ENCODE assay signal across 21 cellular contexts in genomic region chr5:151897896-151898295, GRCh38. TPM values are rescaled to one million over a fixed set of nuclear protein-coding genes. Genes with fewer than 3 reads are reported as not detected.
"Had no signal": no experiment of that assay in that cellular context is flagged by ENCODE, and none has a peak within 500 bp of the region (broad histone marks: within the 10 kb centered on the region; RNA-seq: fewer than 3 reads in every experiment).

No MANE protein-coding gene starts in this region.

- H3K9me3 Mint-ChIP-seq: activated T-helper 1 cell treated with anti-CD3 and anti-CD28 coated beads, Interleukin-12 subunit alpha, Interleukin-12 subunit beta, Interleukin-2, Interleukin-4 antibody, amounts not matched to agents 30 ng/mL and 10 ng/mL and 1 ng/mL, durations not matched to agents 14 hours and 24 hours and 36 hours; mesothelial cell of epicardium; type B pancreatic cell; WTC11 had no signal

- H3K27ac Mint-ChIP-seq: activated T-helper 1 cell treated with anti-CD3 and anti-CD28 coated beads, Interleukin-12 subunit alpha, Interleukin-12 subunit beta, Interleukin-2, Interleukin-4 antibody, amounts not matched to agents 30 ng/mL and 10 ng/mL and 1 ng/mL, durations not matched to agents 14 hours and 24 hours and 36 hours; type B pancreatic cell; WTC11 had no signal

- H3K36me3 ChIP-seq: breast epithelium, prostate gland, suprapubic skin had no signal

- H3K4me1 ChIP-seq: breast epithelium, prostate gland, suprapubic skin had no signal

- DNase-seq: activated CD4-positive, alpha-beta T cell treated with anti-CD3 and anti-CD28 coated beads for 4 hours; activated CD8-positive, alpha-beta memory T cell treated with anti-CD3 and anti-CD28 coated beads, Interleukin-2, amount 50 U/mL, for 48 hours; anterior cingulate cortex; head of caudate nucleus; left cardiac atrium; right cardiac atrium; small intestine; stimulated activated CD4-positive, alpha-beta T cell treated with anti-CD3 and anti-CD28 coated beads, Interleukin-4, amount 100 ng/mL, for 24 hours; stimulated activated naive CD4-positive, alpha-beta T cell treated with Interleukin-2 at 50 U/mL for 16 hours had no signal

- H3K27me3 ChIP-seq: breast epithelium, suprapubic skin had no signal

- ATAC-seq: left cardiac atrium, right cardiac atrium, WTC11 had no signal

- H3K9me3 ChIP-seq: breast epithelium, prostate gland, suprapubic skin had no signal

- H3K4me3 Mint-ChIP-seq: activated T-helper 1 cell treated with anti-CD3 and anti-CD28 coated beads, Interleukin-12 subunit alpha, Interleukin-12 subunit beta, Interleukin-2, Interleukin-4 antibody, amounts not matched to agents 30 ng/mL and 10 ng/mL and 1 ng/mL, durations not matched to agents 14 hours and 24 hours and 36 hours; mesothelial cell of epicardium; type B pancreatic cell; WTC11 had no signal

- H3K4me3 ChIP-seq: breast epithelium, lung, prostate gland, suprapubic skin had no signal

- H3K27ac ChIP-seq: breast epithelium, prostate gland, suprapubic skin had no signal

RNA-seq across cellular contexts. Expression of gene GLRA1, which starts 26.8 kb away (rescaled TPM):
- total RNA-seq: activated T-helper 1 cell treated with anti-CD3 and anti-CD28 coated beads, Interleukin-12 subunit alpha, Interleukin-12 subunit beta, Interleukin-2, Interleukin-4 antibody, amounts not matched to agents 30 ng/mL and 10 ng/mL and 1 ng/mL, durations not matched to agents 14 hours and 24 hours and 36 hours; breast epithelium; dermis microvascular lymphatic vessel endothelial cell; fibroblast of lung; left cardiac atrium; lung; mesothelial cell of epicardium; myocyte; osteoblast; prostate gland; right cardiac atrium; suprapubic skin; WTC11 had no signal
